ENCODE assay signal across 16 cellular contexts in the genomic region with DNA sequence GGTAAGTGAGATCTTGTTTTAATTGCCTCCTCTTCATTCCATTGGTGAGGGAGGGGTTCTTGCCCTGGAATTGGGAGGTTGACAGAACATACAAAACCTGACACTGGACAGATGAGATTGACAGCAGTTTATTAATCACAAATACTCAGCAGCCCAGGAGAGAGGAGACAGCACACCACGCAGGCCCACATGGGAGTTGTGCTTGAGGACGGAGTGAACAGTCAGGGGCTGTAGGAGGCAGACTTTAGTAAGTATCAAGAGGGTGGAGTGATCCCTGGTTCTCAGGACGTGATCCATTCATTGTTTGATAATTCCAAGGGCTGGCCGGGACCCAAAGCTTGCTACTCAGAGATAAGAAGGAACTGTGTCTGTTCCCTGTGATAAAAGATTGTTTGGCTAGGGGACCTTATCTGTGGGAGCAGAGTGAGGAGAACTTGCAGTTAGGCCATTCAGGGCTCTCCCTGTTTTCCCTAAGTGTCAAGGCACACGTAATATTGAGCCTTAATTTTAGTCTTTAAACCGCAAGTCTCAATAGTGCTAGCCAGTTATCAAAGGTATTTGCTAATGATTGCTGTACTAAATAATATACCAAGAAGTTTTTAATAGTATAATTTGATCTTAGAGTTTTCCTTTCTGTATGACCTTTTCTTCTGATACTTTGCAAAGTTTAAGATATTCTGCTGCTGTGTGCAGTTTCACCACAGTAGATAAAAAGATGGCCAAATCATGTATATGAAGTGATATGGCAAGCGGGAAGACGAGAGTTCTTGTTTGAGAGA. TPM values are rescaled to one million over a fixed set of nuclear protein-coding genes. Genes with fewer than 3 reads are reported as not detected.
DNase-seq lines count a peak whose midpoint lies in the region; FAIRE-seq and TF ChIP-seq lines count a peak whose summit lies in the region.
"Had no signal": no experiment of that assay in that cellular context is flagged by ENCODE, and none has a peak within 500 bp of the region (broad histone marks: within the 10 kb centered on the region; RNA-seq: fewer than 3 reads in every experiment).

No MANE protein-coding gene starts in this region.

- H3K9me3 Mint-ChIP-seq in endothelial cell (ENCODE audit: unreplicated experiment) (no peaks in the 10 kb centered on the region), H9 (no peaks in the 10 kb centered on the region)
- H3K9me3 Mint-ChIP-seq: CD4-positive, alpha-beta T cell; stimulated activated memory B cell treated with anti-CD40 and anti-IgM and Interleukin-4, amounts not matched to agents 10 μg/mL and 1 μg/mL and 100 μg/mL, for 72 hours had no signal

- H3K27me3 Mint-ChIP-seq in endothelial cell (ENCODE audit: unreplicated experiment), result peaks cover 1% of the 10 kb centered on the region
- H3K27me3 Mint-ChIP-seq in H9 (ENCODE audit: low read depth), result no peaks in the 10 kb centered on the region
- H3K27me3 Mint-ChIP-seq: CD4-positive, alpha-beta T cell; stimulated activated memory B cell treated with anti-CD40 and anti-IgM and Interleukin-4, amounts not matched to agents 10 μg/mL and 1 μg/mL and 100 μg/mL, for 72 hours had no signal

- H3K56ac ChIP-seq in H9 (ENCODE audit: insufficient read length, low read depth, low read length), result no peak overlapping the region

- H3K36me3 ChIP-seq in small intestine (ENCODE audit: control insufficient read depth in 2 of 2, insufficient read depth in 2 of 2, low read length in 2 of 2), result no peaks in the 10 kb centered on the region
- H3K36me3 ChIP-seq: ascending aorta had no signal

- peaks cover 9% of the 10 kb centered on the region for H3K79me1 ChIP-seq in H9 (ENCODE audit: insufficient read depth, low read depth, low read length, poor library complexity, severe bottlenecking)

- H2BK15ac ChIP-seq in H9 (ENCODE audit: low read depth, low read length), result no peak overlapping the region

- H3K27ac Mint-ChIP-seq in endothelial cell (ENCODE audit: unreplicated experiment) (no peak overlapping the region), H9 (no peak overlapping the region)
- H3K27ac Mint-ChIP-seq: CD4-positive, alpha-beta T cell; nephron; stimulated activated memory B cell treated with anti-CD40 and anti-IgM and Interleukin-4, amounts not matched to agents 10 μg/mL and 1 μg/mL and 100 μg/mL, for 72 hours had no signal

- no peaks in the 10 kb centered on the region for H4K20me1 ChIP-seq in H9 (ENCODE audit: control insufficient read depth, insufficient read depth, insufficient read length)

- H2AK5ac ChIP-seq in H9 (ENCODE audit: insufficient read length, low read length), result no peak overlapping the region

- H4K8ac ChIP-seq in H9 (replicated peaks; ENCODE audit: insufficient read length, low read depth, low read length), result no peak overlapping the region

- no peak overlapping the region for H2AFZ ChIP-seq in H9 (ENCODE audit: low read length)

- FAIRE-seq in small intestine (lab: Jason Lieb, UNC), result no peak

- H3K4me1 Mint-ChIP-seq in endothelial cell (ENCODE audit: unreplicated experiment) (peaks cover 23% of the 10 kb centered on the region), H9 (peaks cover 6% of the 10 kb centered on the region in 2 experiments; a peak in 3 of 4 replicates)

- H2BK20ac ChIP-seq in H9 (ENCODE audit: low read depth, low read length, poor library complexity, severe bottlenecking), result no peak overlapping the region

- H3K4me1 ChIP-seq in small intestine (ENCODE audit: control insufficient read depth in 2 of 2, insufficient read depth in 1 of 2, low read depth in 1 of 2, low read length in 1 of 2) (peaks cover 6 to 9% of the 10 kb centered on the region in 2 donors), H9 (ENCODE audit: insufficient read depth, low read length) (no peaks in the 10 kb centered on the region)

- no peak overlapping the region for H3K14ac ChIP-seq in H9 (ENCODE audit: insufficient read depth, low read length)

- no peak overlapping the region for H3T11ph ChIP-seq in H9 (ENCODE audit: low read length)

- no peak overlapping the region for H3K4ac ChIP-seq in H9 (ENCODE audit: low read depth, low read length)

- H2BK120ac ChIP-seq in H9 (ENCODE audit: low read depth, low read length, poor library complexity, severe bottlenecking), result no peak overlapping the region

- 23 to 53% (median 32%) methylated on average over 8 of the region's 8 CpGs for WGBS in small intestine, 3 donors
- WGBS in H9 (ENCODE audit: extremely low coverage, insufficient read length, low lambda C conversion rate), result no CpG with 5 or more reads among the region's 8 CpGs

- H4K91ac ChIP-seq in H9 (ENCODE audit: insufficient read length, low read depth, low read length), result no peak overlapping the region

- H3K23me2 ChIP-seq in H9 (ENCODE audit: insufficient read length, low read depth, low read length, poor library complexity, severe bottlenecking), result no peaks in the 10 kb centered on the region

- no peak overlapping the region for H4K5ac ChIP-seq in H9 (ENCODE audit: insufficient read length, low read depth, low read length)

- peak overlapping the region in 1 of 2 donors; percentile 55 for H3K27ac ChIP-seq in small intestine (ENCODE audit: low read depth in 1 of 2, low read length in 1 of 2)
- no peak overlapping the region for H3K27ac ChIP-seq in H9 (ENCODE audit: insufficient read length, low read depth, low read length)
- H3K27ac ChIP-seq: ascending aorta had no signal

- H3K9ac ChIP-seq in H9 (ENCODE audit: extremely low read depth, insufficient read length, low read length), result no peak overlapping the region

- H3K23ac ChIP-seq in H9 (ENCODE audit: insufficient read length, low read depth, low read length), result no peak overlapping the region

- H3K18ac ChIP-seq in H9 (ENCODE audit: insufficient read length, low read depth, low read length), result no peak overlapping the region

- H3K9me3 ChIP-seq in small intestine (ENCODE audit: control insufficient read depth, low read depth) (no peaks in the 10 kb centered on the region), H9 (ENCODE audit: control insufficient read depth, low read depth, low read length) (no peaks in the 10 kb centered on the region)
- H3K9me3 ChIP-seq: ascending aorta had no signal

- H3K79me2 ChIP-seq in H9 (ENCODE audit: insufficient read depth, low read length), result peaks cover 15% of the 10 kb centered on the region; the same call in 1 of the 2 replicates

- H3K4me3 Mint-ChIP-seq in endothelial cell (ENCODE audit: unreplicated experiment) (no peak overlapping the region), H9 (no peak overlapping the region)
- H3K4me3 Mint-ChIP-seq: CD4-positive, alpha-beta T cell; nephron; stimulated activated memory B cell treated with anti-CD40 and anti-IgM and Interleukin-4, amounts not matched to agents 10 μg/mL and 1 μg/mL and 100 μg/mL, for 72 hours had no signal

- TF ChIP-seq CTCF in LNCaP clone FGC (IDR thresholded peaks at IDR 0.05; ENCODE audit: control insufficient read depth, extremely low read depth, insufficient read depth) (no peak), endothelial cell (IDR thresholded peaks at IDR 0.05; ENCODE audit: unreplicated experiment) (no peak), H9 (conservative IDR thresholded peaks at IDR 0.05) (no peak)

- no peaks in the 10 kb centered on the region for H3K27me3 ChIP-seq in small intestine (ENCODE audit: control insufficient read depth in 2 of 2, insufficient read depth in 2 of 2, low read length in 2 of 2)
- H3K27me3 ChIP-seq in H9 (ENCODE audit: insufficient read depth, low read length), result no peaks in the 10 kb centered on the region
- H3K27me3 ChIP-seq: ascending aorta had no signal

- DNase-seq in LNCaP clone FGC (ENCODE audit: low read depth), result peak; percentile 22
- DNase-seq in endothelial cell (ENCODE audit: low spot score), result peak; percentile 48
- peak; percentile 2 for DNase-seq in left kidney (ENCODE audit: low read depth, low spot score)
- peak; percentile 89 for DNase-seq in small intestine
- DNase-seq in T-helper 2 cell, result no peak
- no peak for DNase-seq in H9
- no peak for DNase-seq in DMS53 (lab: John Stamatoyannopoulos, UW)
- DNase-seq in NCI-H1105 treated with DMSO at 0.1 percent for 48 hours (lab: John Stamatoyannopoulos, UW), result no peak
- DNase-seq: activated T-cell treated with anti-CD3 and anti-CD28 coated beads, Interleukin-2, amount 50 U/mL, for 1 hour; CD4-positive, alpha-beta T cell; NCI-H1436; NCI-H526; stimulated activated CD4-positive, alpha-beta T cell treated with anti-CD3 and anti-CD28 coated beads, Interleukin-2, amount 100 ng/mL, for 24 hours had no signal

- H3K4me3 ChIP-seq in LNCaP clone FGC (ENCODE audit: low read depth, low read length) (no peak overlapping the region), small intestine (ENCODE audit: low read depth in 1 of 2, low read length in 2 of 2) (no peak overlapping the region)

- H2BK5ac ChIP-seq in H9 (ENCODE audit: insufficient read length, low read length), result no peak overlapping the region

- no peak overlapping the region for H2BK12ac ChIP-seq in H9 (ENCODE audit: insufficient read length, low read depth, low read length)

- H3K36me3 Mint-ChIP-seq in endothelial cell (ENCODE audit: low read depth, unreplicated experiment) (peaks cover 14% of the 10 kb centered on the region), H9 (ENCODE audit: insufficient read depth in 1 of 3, low read depth in 3 of 3) (peaks cover 8 to 21% (median 14%) of the 10 kb centered on the region in 3 experiments; a peak in 6 of 7 replicates)

- H3K4me2 ChIP-seq in H9 (ENCODE audit: insufficient read depth, insufficient read length, low read length), result no peak overlapping the region

RNA-seq across cellular contexts. Expression of gene CAPZA2, which starts 14.5 kb away (rescaled TPM):
- 195 TPM for total RNA-seq in endothelial cell (ENCODE audit: unreplicated experiment)
- 10 to 100 TPM; 84.6 to 95.9 (median 86.6) TPM for polyA plus RNA-seq in small intestine
- 131 and 132 TPM in 2 replicates for total RNA-seq in H9 (2021)

Comparison
In these comparisons a context has a peak if more than half of its experiments do, and no peak if none do; other contexts are left out.
1. DNase-seq: peak in LNCaP clone FGC (single experiment), endothelial cell (single experiment), left kidney (single experiment) and small intestine (single experiment); none in T-helper 2 cell (0 of 5), H9 (single experiment), DMS53 (single experiment) and NCI-H1105 treated with DMSO at 0.1 percent for 48 hours (single experiment).